Comparison of ENCODE assay signal across 1 cellular context in genomic region chr15:73010154-73011152, GRCh38.
TF ChIP-seq lines count a peak whose summit lies in the region.

No MANE protein-coding gene starts in this region.

TF ChIP-seq in H1, 55 proteins besides CTCF, POLR2A, EP300 and RAD21 (continued from another document):
- TF ChIP-seq BCL11A (IDR thresholded peaks at IDR 0.05; ENCODE audit: low read depth in 2 of 2, low read length in 2 of 2) = no peak
- no peak for TF ChIP-seq USF2 (IDR thresholded peaks at IDR 0.05; ENCODE audit: low read length)
- TF ChIP-seq CEBPB (IDR thresholded peaks at IDR 0.05; ENCODE audit: low read depth, low read length) = no peak
